ENCODE assay signal across 1 cellular context in genomic region chr6:24149836-24150235, GRCh38.
A peak's percentile ranks its signal among the peaks of the same experiment; 100 is the strongest.
TF ChIP-seq lines count a peak whose summit lies in the region.

No MANE protein-coding gene starts in this region.

TF ChIP-seq in HepG2, 621 proteins besides CTCF, POLR2A, EP300 and RAD21 (continued from another document):
- peak; percentile 32; the same call in 1 of the 2 replicates for TF ChIP-seq RXRB (CRISPR knock-in tag; IDR thresholded peaks at IDR 0.05; ENCODE audit: borderline replicate concordance)
- TF ChIP-seq MAFF (IDR thresholded peaks at IDR 0.05; ENCODE audit: low read depth, low read length): 0 out of 2 replicates have a peak, but pooled peaks have one; percentile 13
- 0 out of 2 replicates have a peak, but pooled peaks have one; percentile 17 for TF ChIP-seq BHLHE40 (IDR thresholded peaks at IDR 0.05; ENCODE audit: low read length)
- TF ChIP-seq HDAC1 (CRISPR knock-in tag; IDR thresholded peaks at IDR 0.05): 0 out of 2 replicates have a peak, but pooled peaks have one; percentile 23
- no peak for TF ChIP-seq SOX6 (IDR thresholded peaks at IDR 0.05)
- 0 out of 2 replicates have a peak, but pooled peaks have one; percentile 22 for TF ChIP-seq SOX6 (CRISPR knock-in tag; IDR thresholded peaks at IDR 0.05)
- TF ChIP-seq ZFP36L2 (CRISPR knock-in tag; IDR thresholded peaks at IDR 0.05): no peak
- peak; percentile 18 for TF ChIP-seq SKI (IDR thresholded peaks at IDR 0.05; ENCODE audit: partially characterized antibody)
- TF ChIP-seq ESRRA (CRISPR knock-in tag; IDR thresholded peaks at IDR 0.05; ENCODE audit: low read depth): no peak
- TF ChIP-seq TBX3 (IDR thresholded peaks at IDR 0.05; ENCODE audit: borderline replicate concordance): peak; percentile 37; the same call in 1 of the 2 replicates
- TF ChIP-seq SOX13 (IDR thresholded peaks at IDR 0.05): no peak
- TF ChIP-seq SOX13 (CRISPR knock-in tag; conservative IDR thresholded peaks at IDR 0.05 in 1 of 2, IDR thresholded peaks at IDR 0.05 in 1 of 2): peak in 1 of 2 experiments; percentile 91; a peak in 2 of 4 replicates
- no peak for TF ChIP-seq STAG1 (CRISPR knock-in tag; IDR thresholded peaks at IDR 0.05)
- TF ChIP-seq PLRG1 (conservative IDR thresholded peaks at IDR 0.05): no peak
- TF ChIP-seq ZNF143 (CRISPR knock-in tag; IDR thresholded peaks at IDR 0.05): no peak
- TF ChIP-seq NCOA2 (CRISPR knock-in tag; IDR thresholded peaks at IDR 0.05): peak; percentile 45; the same call in 1 of the 2 replicates
- peak; percentile 93; the same call in 1 of the 2 replicates for TF ChIP-seq SOX5 (CRISPR knock-in tag; IDR thresholded peaks at IDR 0.05; ENCODE audit: borderline replicate concordance)
- no peak for TF ChIP-seq GMEB1 (CRISPR knock-in tag; IDR thresholded peaks at IDR 0.05; ENCODE audit: borderline replicate concordance)
- TF ChIP-seq ARID5B (CRISPR knock-in tag; IDR thresholded peaks at IDR 0.05): peak; percentile 88
- no peak for TF ChIP-seq TFDP1 (CRISPR knock-in tag; IDR thresholded peaks at IDR 0.05; ENCODE audit: borderline replicate concordance)
- no peak for TF ChIP-seq DNMT3B (CRISPR knock-in tag; conservative IDR thresholded peaks at IDR 0.05)
- peak in 1 of 2 experiments; percentile 22; a peak in 1 of 4 replicates for TF ChIP-seq MAFK (conservative IDR thresholded peaks at IDR 0.05 in 1 of 2, IDR thresholded peaks at IDR 0.05 in 1 of 2; ENCODE audit: low read length in 2 of 2)
- TF ChIP-seq MIER2 (CRISPR knock-in tag; IDR thresholded peaks at IDR 0.05): 0 out of 2 replicates have a peak, but pooled peaks have one; percentile 40
- TF ChIP-seq TOPORS (CRISPR knock-in tag; IDR thresholded peaks at IDR 0.05): no peak
- TF ChIP-seq TCF7L2 (IDR thresholded peaks at IDR 0.05; ENCODE audit: low read depth, low read length): peak; percentile 36; the same call in 1 of the 2 replicates
- TF ChIP-seq RARG (CRISPR knock-in tag; IDR thresholded peaks at IDR 0.05; ENCODE audit: low read depth): no peak
- TF ChIP-seq FOXP1 (IDR thresholded peaks at IDR 0.05): no peak
- TF ChIP-seq FOXP1 (CRISPR knock-in tag; IDR thresholded peaks at IDR 0.05): 0 out of 2 replicates have a peak, but pooled peaks have one; percentile 18
- peak; percentile 63; the same call in 1 of the 2 replicates for TF ChIP-seq ARID3A (IDR thresholded peaks at IDR 0.05; ENCODE audit: low read depth, low read length)
- TF ChIP-seq FOXA3 (CRISPR knock-in tag; IDR thresholded peaks at IDR 0.05): peak; percentile 70
- TF ChIP-seq HMG20A (CRISPR knock-in tag; IDR thresholded peaks at IDR 0.05; ENCODE audit: borderline replicate concordance): peak; percentile 86
- no peak for TF ChIP-seq ZNF335 (CRISPR knock-in tag; IDR thresholded peaks at IDR 0.05)
